32 cellular contexts compared by ENCODE assay signal in the genomic region with DNA sequence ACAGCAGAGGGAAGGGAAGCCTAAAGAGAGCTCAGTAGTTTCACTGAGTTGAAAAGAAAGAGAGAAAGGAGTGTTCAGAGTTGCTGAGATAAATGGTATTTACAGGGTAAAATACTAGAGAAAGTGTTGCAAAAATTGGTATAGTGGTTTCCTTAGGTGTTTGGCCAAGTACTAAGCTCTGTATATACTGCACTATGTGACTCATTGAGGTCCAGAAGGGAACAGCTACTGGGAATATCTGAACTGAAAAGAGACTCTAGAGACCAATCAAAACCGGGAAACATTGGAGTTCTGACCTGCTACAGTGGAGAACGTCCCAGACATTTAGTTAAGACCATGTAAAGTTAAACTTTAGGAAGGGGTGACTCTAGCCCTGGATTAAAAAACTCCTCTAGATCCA. TPM values are rescaled to one million over a fixed set of nuclear protein-coding genes. Genes with fewer than 3 reads are reported as not detected.
"Had no signal": no experiment of that assay in that cellular context is flagged by ENCODE, and none has a peak within 500 bp of the region (broad histone marks: within the 10 kb centered on the region; RNA-seq: fewer than 3 reads in every experiment).

No MANE protein-coding gene starts in this region.

- H3K4me3 Mint-ChIP-seq: activated CD4-positive, alpha-beta memory T cell treated with anti-CD3 and anti-CD28 coated beads, Interleukin-2, amount 10 ng/mL, durations not matched to agents 7 days and 5 days; activated CD4-positive, alpha-beta T cell treated with anti-CD3 and anti-CD28 coated beads, Interleukin-2, amount 10 ng/mL, durations not matched to agents 7 days and 5 days; activated T-cell treated with anti-CD3 and anti-CD28 coated beads, Interleukin-2, amount 50 U/mL, for 24 hours; immature natural killer cell; memory B cell; naive thymus-derived CD8-positive, alpha-beta T cell; neural crest cell; stimulated activated effector memory CD8-positive, alpha-beta T cell treated with anti-CD3 and anti-CD28 coated beads, Interleukin-12 subunit alpha, Interleukin-12 subunit beta, amount 100 ng/mL, for 72 hours; stimulated activated naive CD8-positive, alpha-beta T cell treated with anti-CD3 and anti-CD28 coated beads, Interleukin-15, Interleukin-2, amounts not matched to agents 100 ng/mL and 50 ng/mL, for 24 hours; T-helper 1 cell treated with Interleukin-12 subunit alpha and Interleukin-12 subunit beta and Interleukin-4 antibody, amounts not matched to agents 30 μg/mL and 1 μg/mL, for 36 hours; WTC11 had no signal

- H3K9me3 ChIP-seq: colonic mucosa, heart left ventricle, pancreas, psoas muscle, sigmoid colon, upper lobe of left lung had no signal

- H3K27me3 Mint-ChIP-seq: activated CD4-positive, alpha-beta memory T cell treated with anti-CD3 and anti-CD28 coated beads, Interleukin-2, amount 10 ng/mL, durations not matched to agents 7 days and 5 days; activated CD4-positive, alpha-beta T cell treated with anti-CD3 and anti-CD28 coated beads, Interleukin-2, amount 10 ng/mL, durations not matched to agents 7 days and 5 days; activated T-cell treated with anti-CD3 and anti-CD28 coated beads, Interleukin-2, amount 50 U/mL, for 24 hours; memory B cell; naive thymus-derived CD8-positive, alpha-beta T cell; stimulated activated naive CD8-positive, alpha-beta T cell treated with anti-CD3 and anti-CD28 coated beads, Interleukin-15, Interleukin-2, amounts not matched to agents 100 ng/mL and 50 ng/mL, for 24 hours had no signal

- H3K36me3 Mint-ChIP-seq: immature natural killer cell; memory B cell; stimulated activated effector memory CD8-positive, alpha-beta T cell treated with anti-CD3 and anti-CD28 coated beads, Interleukin-12 subunit alpha, Interleukin-12 subunit beta, amount 100 ng/mL, for 72 hours had no signal

- H3K27ac Mint-ChIP-seq: activated CD4-positive, alpha-beta memory T cell treated with anti-CD3 and anti-CD28 coated beads, Interleukin-2, amount 10 ng/mL, durations not matched to agents 7 days and 5 days; activated CD4-positive, alpha-beta T cell treated with anti-CD3 and anti-CD28 coated beads, Interleukin-2, amount 10 ng/mL, durations not matched to agents 7 days and 5 days; activated T-cell treated with anti-CD3 and anti-CD28 coated beads, Interleukin-2, amount 50 U/mL, for 24 hours; immature natural killer cell; memory B cell; naive thymus-derived CD8-positive, alpha-beta T cell; stimulated activated effector memory CD8-positive, alpha-beta T cell treated with anti-CD3 and anti-CD28 coated beads, Interleukin-12 subunit alpha, Interleukin-12 subunit beta, amount 100 ng/mL, for 72 hours; stimulated activated naive CD8-positive, alpha-beta T cell treated with anti-CD3 and anti-CD28 coated beads, Interleukin-15, Interleukin-2, amounts not matched to agents 100 ng/mL and 50 ng/mL, for 24 hours; T-helper 1 cell treated with Interleukin-12 subunit alpha and Interleukin-12 subunit beta and Interleukin-4 antibody, amounts not matched to agents 30 μg/mL and 1 μg/mL, for 36 hours; WTC11 had no signal

- H3K27ac ChIP-seq: colonic mucosa, heart left ventricle, pancreas, psoas muscle, sigmoid colon, upper lobe of left lung had no signal

- ATAC-seq: heart left ventricle; naive thymus-derived CD8-positive, alpha-beta T cell; pancreas; psoas muscle; stimulated activated effector memory CD8-positive, alpha-beta T cell treated with anti-CD3 and anti-CD28 coated beads, Interleukin-12 subunit alpha, Interleukin-12 subunit beta, amount 100 ng/mL, for 72 hours; WTC11 had no signal

- H3K9me3 Mint-ChIP-seq: activated CD4-positive, alpha-beta T cell treated with anti-CD3 and anti-CD28 coated beads, Interleukin-2, amount 10 ng/mL, durations not matched to agents 7 days and 5 days; T-helper 1 cell treated with Interleukin-12 subunit alpha and Interleukin-12 subunit beta and Interleukin-4 antibody, amounts not matched to agents 30 μg/mL and 1 μg/mL, for 36 hours had no signal

- H3K4me3 ChIP-seq: colonic mucosa, heart left ventricle, pancreas, psoas muscle, sigmoid colon, upper lobe of left lung had no signal

- H3K4me1 ChIP-seq: colonic mucosa, heart left ventricle, pancreas, psoas muscle, sigmoid colon, upper lobe of left lung had no signal

- H3K36me3 ChIP-seq: colonic mucosa, heart left ventricle, pancreas, sigmoid colon, upper lobe of left lung had no signal

- DNase-seq: activated CD4-positive, alpha-beta memory T cell treated with anti-CD3 and anti-CD28 coated beads, Interleukin-2, amount 10 ng/mL, durations not matched to agents 7 days and 5 days; activated CD4-positive, alpha-beta T cell treated with anti-CD3 and anti-CD28 coated beads for 1 hour; activated CD4-positive, alpha-beta T cell treated with anti-CD3 and anti-CD28 coated beads, Interleukin-2, amount 10 ng/mL, durations not matched to agents 7 days and 5 days; activated CD8-positive, alpha-beta memory T cell treated with anti-CD3 and anti-CD28 coated beads, Interleukin-2, amount 50 U/mL, for 48 hours; activated gamma-delta T cell; activated naive CD4-positive, alpha-beta T cell treated with anti-CD3 and anti-CD28 coated beads, Interleukin-2, amount 50 U/mL, for 16 hours; activated T-cell treated with anti-CD3 and anti-CD28 coated beads, Interleukin-2, amount 50 U/mL, for 24 hours; colonic mucosa; effector CD8-positive, alpha-beta T cell; heart left ventricle; hypothalamus; immature natural killer cell; naive thymus-derived CD8-positive, alpha-beta T cell; nucleus accumbens; pancreas; psoas muscle; sigmoid colon; small intestine; stimulated activated CD4-positive, alpha-beta T cell treated with anti-CD3 and anti-CD28 coated beads, Interleukin-4, amount 100 ng/mL, for 24 hours; SW 1271; T-helper 9 cell; upper lobe of left lung had no signal

- H3K27me3 ChIP-seq: colonic mucosa, heart left ventricle, pancreas, sigmoid colon, upper lobe of left lung had no signal

- H3K4me1 Mint-ChIP-seq: activated CD4-positive, alpha-beta memory T cell treated with anti-CD3 and anti-CD28 coated beads, Interleukin-2, amount 10 ng/mL, durations not matched to agents 7 days and 5 days; activated CD4-positive, alpha-beta T cell treated with anti-CD3 and anti-CD28 coated beads, Interleukin-2, amount 10 ng/mL, durations not matched to agents 7 days and 5 days; immature natural killer cell; memory B cell; naive thymus-derived CD8-positive, alpha-beta T cell; neural crest cell; stimulated activated effector memory CD8-positive, alpha-beta T cell treated with anti-CD3 and anti-CD28 coated beads, Interleukin-12 subunit alpha, Interleukin-12 subunit beta, amount 100 ng/mL, for 72 hours; WTC11 had no signal

- FAIRE-seq: endometrium, pancreas, TTC549 had no signal

RNA-seq across cellular contexts. Expression of a gene that starts 42.7 kb away (rescaled TPM):
- total RNA-seq: activated CD4-positive, alpha-beta memory T cell treated with anti-CD3 and anti-CD28 coated beads, Interleukin-2, amount 10 ng/mL, durations not matched to agents 7 days and 5 days; activated CD4-positive, alpha-beta T cell treated with anti-CD3 and anti-CD28 coated beads, Interleukin-2, amount 10 ng/mL, durations not matched to agents 7 days and 5 days; colonic mucosa; dermis microvascular lymphatic vessel endothelial cell; epithelial cell of proximal tubule; heart left ventricle; naive thymus-derived CD8-positive, alpha-beta T cell; pancreas had no signal
- polyA plus RNA-seq: heart left ventricle; immature natural killer cell; naive thymus-derived CD8-positive, alpha-beta T cell; pancreas; sigmoid colon; small intestine had no signal
